Comparison of ENCODE assay signal across 23 cellular contexts in genomic region chr7:16954326-16954725, GRCh38.
"Had no signal": no experiment of that assay in that cellular context is flagged by ENCODE, and none has a peak within 500 bp of the region (broad histone marks: within the 10 kb centered on the region; RNA-seq: fewer than 3 reads in every experiment).

No MANE protein-coding gene starts in this region.

- H3K4me3 ChIP-seq: ascending aorta, body of pancreas, Peyer's patch had no signal

- H3K4me1 Mint-ChIP-seq: activated naive CD8-positive, alpha-beta T cell treated with anti-CD3 and anti-CD28 coated beads, Interleukin-2, amount 50 U/mL, for 24 hours had no signal

- H3K27me3 ChIP-seq: ascending aorta, body of pancreas, Peyer's patch had no signal

- H3K27ac ChIP-seq: body of pancreas, KMS-11, Peyer's patch, RWPE1 had no signal

- H3K4me2 ChIP-seq: KMS-11 had no signal

- DNase-seq: activated CD4-positive, alpha-beta T cell treated with anti-CD3 and anti-CD28 coated beads for 4 hours; activated CD4-positive, alpha-beta T cell treated with anti-CD3 and anti-CD28 coated beads, Interleukin-2, amount 50 U/mL, for 4 hours; activated CD8-positive, alpha-beta T cell treated with anti-CD3 and anti-CD28 coated beads, Interleukin-2, amount 10 ng/mL, durations not matched to agents 7 days and 5 days; activated effector memory CD4-positive, alpha-beta T cell treated with anti-CD3 and anti-CD28 coated beads, Interleukin-2, amount 50 U/mL, for 16 hours; activated naive CD4-positive, alpha-beta T cell treated with Interleukin-2 at 50 U/mL for 16 hours; activated naive CD8-positive, alpha-beta T cell treated with anti-CD3 and anti-CD28 coated beads, Interleukin-2, amount 50 U/mL, for 24 hours; activated T-cell treated with anti-CD3 and anti-CD28 coated beads, Interleukin-2, amount 50 U/mL, for 24 hours; amniotic stem cell; body of pancreas; NCI-H1092; NCI-H1417; NCI-H2029; NCI-H345; NCI-H510A; NCI-H526 treated with DMSO at 0.1 percent for 48 hours; NCI-H82; Peyer's patch; SHP77 treated with DMSO at 0.1 percent for 48 hours had no signal

- H3K4me3 Mint-ChIP-seq: activated CD8-positive, alpha-beta T cell treated with anti-CD3 and anti-CD28 coated beads, Interleukin-2, amount 10 ng/mL, durations not matched to agents 7 days and 5 days; activated naive CD8-positive, alpha-beta T cell treated with anti-CD3 and anti-CD28 coated beads, Interleukin-2, amount 50 U/mL, for 24 hours; activated T-cell treated with anti-CD3 and anti-CD28 coated beads, Interleukin-2, amount 50 U/mL, for 24 hours; T-helper 1 cell treated with Interleukin-12 subunit alpha and Interleukin-12 subunit beta and Interleukin-4 antibody, amounts not matched to agents 30 μg/mL and 1 μg/mL, for 36 hours had no signal

- H3K9me3 ChIP-seq: ascending aorta, body of pancreas, Peyer's patch had no signal

- H3K27ac Mint-ChIP-seq: activated CD8-positive, alpha-beta T cell treated with anti-CD3 and anti-CD28 coated beads, Interleukin-2, amount 10 ng/mL, durations not matched to agents 7 days and 5 days; activated naive CD4-positive, alpha-beta T cell treated with anti-CD3 and anti-CD28 coated beads, Interleukin-2, amount 50 U/mL, for 72 hours; activated naive CD8-positive, alpha-beta T cell treated with anti-CD3 and anti-CD28 coated beads, Interleukin-2, amount 50 U/mL, for 24 hours; activated T-cell treated with anti-CD3 and anti-CD28 coated beads, Interleukin-2, amount 50 U/mL, for 24 hours; T-helper 1 cell treated with Interleukin-12 subunit alpha and Interleukin-12 subunit beta and Interleukin-4 antibody, amounts not matched to agents 30 μg/mL and 1 μg/mL, for 36 hours had no signal

- H3K36me3 ChIP-seq: ascending aorta, Peyer's patch had no signal

- H3K9ac ChIP-seq: KMS-11 had no signal
